Comparison of ENCODE assay signal across 1 cellular context in the genomic region with DNA sequence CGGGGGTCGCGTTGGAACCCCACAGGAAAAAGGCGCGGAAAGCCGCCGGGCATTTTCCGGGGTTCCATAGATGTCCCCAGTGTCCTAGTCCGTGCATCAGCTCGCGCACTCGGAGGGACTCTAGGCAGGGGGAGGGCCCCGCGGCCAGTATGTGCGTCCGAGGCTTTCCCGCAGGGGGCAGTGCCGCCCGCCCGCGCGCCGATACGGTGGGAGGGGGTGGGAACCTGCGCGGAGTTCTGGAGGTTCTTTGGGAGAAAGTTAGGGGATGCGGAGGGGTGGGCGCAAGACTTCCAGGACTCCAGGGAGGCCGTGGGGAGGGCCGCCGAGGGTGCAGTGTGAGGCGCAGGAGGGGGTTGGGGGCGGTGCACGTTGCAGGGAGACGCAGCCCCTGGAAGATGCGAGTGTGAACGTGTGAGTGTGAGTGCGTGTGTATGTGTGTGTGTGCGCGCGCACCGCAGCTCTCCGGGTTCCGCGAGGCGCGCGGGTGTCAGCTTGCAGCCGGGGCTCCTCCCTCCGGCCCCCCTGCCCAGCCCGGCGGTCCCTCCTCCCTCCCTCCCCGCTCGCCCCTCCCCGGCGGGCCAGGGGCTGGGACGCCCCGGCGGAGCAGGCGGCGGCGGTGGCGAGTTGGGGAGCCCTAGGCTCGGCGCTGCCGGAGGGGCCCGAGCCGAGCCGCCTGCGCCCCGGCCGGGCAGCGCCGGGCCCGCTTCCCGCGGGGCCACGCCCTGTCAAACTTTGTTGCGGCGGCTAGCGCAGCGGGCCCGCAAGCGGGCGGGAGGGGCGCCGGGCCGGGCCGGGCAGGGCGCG.
A peak's percentile ranks its signal among the peaks of the same experiment; 100 is the strongest.
TF ChIP-seq lines count a peak whose summit lies in the region.

A gene with protein sequence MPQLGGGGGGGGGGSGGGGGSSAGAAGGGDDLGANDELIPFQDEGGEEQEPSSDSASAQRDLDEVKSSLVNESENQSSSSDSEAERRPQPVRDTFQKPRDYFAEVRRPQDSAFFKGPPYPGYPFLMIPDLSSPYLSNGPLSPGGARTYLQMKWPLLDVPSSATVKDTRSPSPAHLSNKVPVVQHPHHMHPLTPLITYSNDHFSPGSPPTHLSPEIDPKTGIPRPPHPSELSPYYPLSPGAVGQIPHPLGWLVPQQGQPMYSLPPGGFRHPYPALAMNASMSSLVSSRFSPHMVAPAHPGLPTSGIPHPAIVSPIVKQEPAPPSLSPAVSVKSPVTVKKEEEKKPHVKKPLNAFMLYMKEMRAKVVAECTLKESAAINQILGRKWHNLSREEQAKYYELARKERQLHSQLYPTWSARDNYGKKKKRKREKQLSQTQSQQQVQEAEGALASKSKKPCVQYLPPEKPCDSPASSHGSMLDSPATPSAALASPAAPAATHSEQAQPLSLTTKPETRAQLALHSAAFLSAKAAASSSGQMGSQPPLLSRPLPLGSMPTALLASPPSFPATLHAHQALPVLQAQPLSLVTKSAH (plus strand): TSS at position 559 of the 804 bp plus-strand sequence. CDS start 293 bp downstream, outside the sequence.

TF ChIP-seq in HEK293, 187 proteins besides CTCF, POLR2A, EP300 and RAD21 (continues in another document):
- no peak for TF ChIP-seq ZNF404 (tag by site-specific recombination; IDR thresholded peaks at IDR 0.05)
- TF ChIP-seq WT1 (tag by site-specific recombination; IDR thresholded peaks at IDR 0.05) = peak; percentile 58; the same call in 1 of the 2 replicates
- TF ChIP-seq, protein P1, sequence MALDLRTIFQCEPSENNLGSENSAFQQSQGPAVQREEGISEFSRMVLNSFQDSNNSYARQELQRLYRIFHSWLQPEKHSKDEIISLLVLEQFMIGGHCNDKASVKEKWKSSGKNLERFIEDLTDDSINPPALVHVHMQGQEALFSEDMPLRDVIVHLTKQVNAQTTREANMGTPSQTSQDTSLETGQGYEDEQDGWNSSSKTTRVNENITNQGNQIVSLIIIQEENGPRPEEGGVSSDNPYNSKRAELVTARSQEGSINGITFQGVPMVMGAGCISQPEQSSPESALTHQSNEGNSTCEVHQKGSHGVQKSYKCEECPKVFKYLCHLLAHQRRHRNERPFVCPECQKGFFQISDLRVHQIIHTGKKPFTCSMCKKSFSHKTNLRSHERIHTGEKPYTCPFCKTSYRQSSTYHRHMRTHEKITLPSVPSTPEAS (tag by site-specific recombination; IDR thresholded peaks at IDR 0.05) = peak; percentile 89
- TF ChIP-seq BCL11A (tag by site-specific recombination; IDR thresholded peaks at IDR 0.05; ENCODE audit: low read depth) = no peak
- no peak for TF ChIP-seq ZNF155 (tag by site-specific recombination; IDR thresholded peaks at IDR 0.05)
- TF ChIP-seq ZNF16 (tag by site-specific recombination; IDR thresholded peaks at IDR 0.05; ENCODE audit: low read depth) = no peak
- TF ChIP-seq, protein P2, sequence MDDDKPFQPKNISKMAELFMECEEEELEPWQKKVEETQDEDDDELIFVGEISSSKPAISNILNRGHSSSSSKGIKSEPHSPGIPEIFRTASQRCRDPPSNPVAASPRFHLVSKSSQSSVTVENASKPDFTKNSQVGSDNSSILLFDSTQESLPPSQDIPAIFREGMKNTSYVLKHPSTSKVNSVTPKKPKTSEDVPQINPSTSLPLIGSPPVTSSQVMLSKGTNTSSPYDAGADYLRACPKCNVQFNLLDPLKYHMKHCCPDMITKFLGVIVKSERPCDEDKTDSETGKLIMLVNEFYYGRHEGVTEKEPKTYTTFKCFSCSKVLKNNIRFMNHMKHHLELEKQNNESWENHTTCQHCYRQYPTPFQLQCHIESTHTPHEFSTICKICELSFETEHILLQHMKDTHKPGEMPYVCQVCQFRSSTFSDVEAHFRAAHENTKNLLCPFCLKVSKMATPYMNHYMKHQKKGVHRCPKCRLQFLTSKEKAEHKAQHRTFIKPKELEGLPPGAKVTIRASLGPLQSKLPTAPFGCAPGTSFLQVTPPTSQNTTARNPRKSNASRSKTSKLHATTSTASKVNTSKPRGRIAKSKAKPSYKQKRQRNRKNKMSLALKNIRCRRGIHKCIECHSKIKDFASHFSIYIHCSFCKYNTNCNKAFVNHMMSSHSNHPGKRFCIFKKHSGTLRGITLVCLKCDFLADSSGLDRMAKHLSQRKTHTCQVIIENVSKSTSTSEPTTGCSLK (tag by site-specific recombination; IDR thresholded peaks at IDR 0.05) = no peak
- peak; percentile 57; the same call in 1 of the 2 replicates for TF ChIP-seq ZNF843 (tag by site-specific recombination; IDR thresholded peaks at IDR 0.05)
- TF ChIP-seq, protein P3, sequence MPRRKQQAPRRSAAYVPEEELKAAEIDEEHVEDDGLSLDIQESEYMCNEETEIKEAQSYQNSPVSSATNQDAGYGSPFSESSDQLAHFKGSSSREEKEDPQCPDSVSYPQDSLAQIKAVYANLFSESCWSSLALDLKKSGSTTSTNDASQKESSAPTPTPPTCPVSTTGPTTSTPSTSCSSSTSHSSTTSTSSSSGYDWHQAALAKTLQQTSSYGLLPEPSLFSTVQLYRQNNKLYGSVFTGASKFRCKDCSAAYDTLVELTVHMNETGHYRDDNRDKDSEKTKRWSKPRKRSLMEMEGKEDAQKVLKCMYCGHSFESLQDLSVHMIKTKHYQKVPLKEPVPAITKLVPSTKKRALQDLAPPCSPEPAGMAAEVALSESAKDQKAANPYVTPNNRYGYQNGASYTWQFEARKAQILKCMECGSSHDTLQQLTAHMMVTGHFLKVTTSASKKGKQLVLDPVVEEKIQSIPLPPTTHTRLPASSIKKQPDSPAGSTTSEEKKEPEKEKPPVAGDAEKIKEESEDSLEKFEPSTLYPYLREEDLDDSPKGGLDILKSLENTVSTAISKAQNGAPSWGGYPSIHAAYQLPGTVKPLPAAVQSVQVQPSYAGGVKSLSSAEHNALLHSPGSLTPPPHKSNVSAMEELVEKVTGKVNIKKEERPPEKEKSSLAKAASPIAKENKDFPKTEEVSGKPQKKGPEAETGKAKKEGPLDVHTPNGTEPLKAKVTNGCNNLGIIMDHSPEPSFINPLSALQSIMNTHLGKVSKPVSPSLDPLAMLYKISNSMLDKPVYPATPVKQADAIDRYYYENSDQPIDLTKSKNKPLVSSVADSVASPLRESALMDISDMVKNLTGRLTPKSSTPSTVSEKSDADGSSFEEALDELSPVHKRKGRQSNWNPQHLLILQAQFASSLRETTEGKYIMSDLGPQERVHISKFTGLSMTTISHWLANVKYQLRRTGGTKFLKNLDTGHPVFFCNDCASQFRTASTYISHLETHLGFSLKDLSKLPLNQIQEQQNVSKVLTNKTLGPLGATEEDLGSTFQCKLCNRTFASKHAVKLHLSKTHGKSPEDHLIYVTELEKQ (tag by site-specific recombination; IDR thresholded peaks at IDR 0.05; ENCODE audit: borderline replicate concordance) = no peak; the same call in 1 of the 2 replicates
- TF ChIP-seq KLF8 (tag by site-specific recombination; IDR thresholded peaks at IDR 0.05) = peak; percentile 84; the same call in 1 of the 2 replicates
- TF ChIP-seq OVOL3 (tag by site-specific recombination; IDR thresholded peaks at IDR 0.05) = no peak
- no peak for TF ChIP-seq ZNF830 (tag by site-specific recombination; IDR thresholded peaks at IDR 0.05; ENCODE audit: low read depth)
- TF ChIP-seq SP3 (tag by site-specific recombination; IDR thresholded peaks at IDR 0.05) = peak; percentile 90
- TF ChIP-seq ZNF121 (tag by site-specific recombination; IDR thresholded peaks at IDR 0.05) = no peak
- TF ChIP-seq ZNF624 (tag by site-specific recombination; IDR thresholded peaks at IDR 0.05) = no peak
- TF ChIP-seq ZNF785 (tag by site-specific recombination; IDR thresholded peaks at IDR 0.05) = peak; percentile 75; the same call in 1 of the 2 replicates
- no peak for TF ChIP-seq ZNF354C (tag by site-specific recombination; IDR thresholded peaks at IDR 0.05; ENCODE audit: borderline replicate concordance, low read depth)
- 0 out of 2 replicates have a peak, but pooled peaks have one; percentile 51 for TF ChIP-seq ZBTB1 (tag by site-specific recombination; IDR thresholded peaks at IDR 0.05)
- no peak for TF ChIP-seq ZNF138 (tag by site-specific recombination; IDR thresholded peaks at IDR 0.05; ENCODE audit: borderline replicate concordance)
- no peak for TF ChIP-seq ZNF548 (tag by site-specific recombination; IDR thresholded peaks at IDR 0.05)
- TF ChIP-seq, protein P4, sequence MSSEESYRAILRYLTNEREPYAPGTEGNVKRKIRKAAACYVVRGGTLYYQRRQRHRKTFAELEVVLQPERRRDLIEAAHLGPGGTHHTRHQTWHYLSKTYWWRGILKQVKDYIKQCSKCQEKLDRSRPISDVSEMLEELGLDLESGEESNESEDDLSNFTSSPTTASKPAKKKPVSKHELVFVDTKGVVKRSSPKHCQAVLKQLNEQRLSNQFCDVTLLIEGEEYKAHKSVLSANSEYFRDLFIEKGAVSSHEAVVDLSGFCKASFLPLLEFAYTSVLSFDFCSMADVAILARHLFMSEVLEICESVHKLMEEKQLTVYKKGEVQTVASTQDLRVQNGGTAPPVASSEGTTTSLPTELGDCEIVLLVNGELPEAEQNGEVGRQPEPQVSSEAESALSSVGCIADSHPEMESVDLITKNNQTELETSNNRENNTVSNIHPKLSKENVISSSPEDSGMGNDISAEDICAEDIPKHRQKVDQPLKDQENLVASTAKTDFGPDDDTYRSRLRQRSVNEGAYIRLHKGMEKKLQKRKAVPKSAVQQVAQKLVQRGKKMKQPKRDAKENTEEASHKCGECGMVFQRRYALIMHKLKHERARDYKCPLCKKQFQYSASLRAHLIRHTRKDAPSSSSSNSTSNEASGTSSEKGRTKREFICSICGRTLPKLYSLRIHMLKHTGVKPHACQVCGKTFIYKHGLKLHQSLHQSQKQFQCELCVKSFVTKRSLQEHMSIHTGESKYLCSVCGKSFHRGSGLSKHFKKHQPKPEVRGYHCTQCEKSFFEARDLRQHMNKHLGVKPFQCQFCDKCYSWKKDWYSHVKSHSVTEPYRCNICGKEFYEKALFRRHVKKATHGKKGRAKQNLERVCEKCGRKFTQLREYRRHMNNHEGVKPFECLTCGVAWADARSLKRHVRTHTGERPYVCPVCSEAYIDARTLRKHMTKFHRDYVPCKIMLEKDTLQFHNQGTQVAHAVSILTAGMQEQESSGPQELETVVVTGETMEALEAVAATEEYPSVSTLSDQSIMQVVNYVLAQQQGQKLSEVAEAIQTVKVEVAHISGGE (tag by site-specific recombination; conservative IDR thresholded peaks at IDR 0.05; ENCODE audit: low read depth) = peak; percentile 39; the same call in 1 of the 2 replicates
- TF ChIP-seq HOXC10 (CRISPR knock-in tag; IDR thresholded peaks at IDR 0.05) = no peak
- TF ChIP-seq ZNF677 (tag by site-specific recombination; IDR thresholded peaks at IDR 0.05) = no peak
- TF ChIP-seq ZNF266 (tag by site-specific recombination; IDR thresholded peaks at IDR 0.05; ENCODE audit: low read depth) = no peak; the same call in 1 of the 2 replicates
- TF ChIP-seq ZNF645 (tag by site-specific recombination; IDR thresholded peaks at IDR 0.05) = no peak
- TF ChIP-seq ZFP37 (tag by site-specific recombination; IDR thresholded peaks at IDR 0.05) = peak; percentile 83; the same call in 1 of the 2 replicates
- TF ChIP-seq ZEB2 (tag by site-specific recombination; IDR thresholded peaks at IDR 0.05) = peak; percentile 89; the same call in 1 of the 2 replicates
- TF ChIP-seq ZNF114 (tag by site-specific recombination; IDR thresholded peaks at IDR 0.05) = no peak
- peak; percentile 95 for TF ChIP-seq PATZ1 (tag by site-specific recombination; IDR thresholded peaks at IDR 0.05)
- TF ChIP-seq ZNF169 (tag by site-specific recombination; IDR thresholded peaks at IDR 0.05) = no peak
- no peak for TF ChIP-seq TCF7L2 (IDR thresholded peaks at IDR 0.05; ENCODE audit: borderline replicate concordance, low read depth, low read length)
- no peak for TF ChIP-seq ZNF214 (tag by site-specific recombination; IDR thresholded peaks at IDR 0.05; ENCODE audit: borderline replicate concordance)
- TF ChIP-seq ZNF23 (tag by site-specific recombination; IDR thresholded peaks at IDR 0.05; ENCODE audit: borderline replicate concordance) = no peak
- TF ChIP-seq ZNF837 (tag by site-specific recombination; IDR thresholded peaks at IDR 0.05) = no peak
- TF ChIP-seq ZNF433 (tag by site-specific recombination; IDR thresholded peaks at IDR 0.05; ENCODE audit: low read depth) = no peak
- TF ChIP-seq KLF16 (tag by site-specific recombination; IDR thresholded peaks at IDR 0.05) = peak; percentile 90
- no peak for TF ChIP-seq ZNF174 (tag by site-specific recombination; IDR thresholded peaks at IDR 0.05)
- peak; percentile 86 for TF ChIP-seq KLF9 (tag by site-specific recombination; IDR thresholded peaks at IDR 0.05; ENCODE audit: low read depth)
- no peak for TF ChIP-seq ZNF302 (tag by site-specific recombination; IDR thresholded peaks at IDR 0.05; ENCODE audit: low read depth)
- TF ChIP-seq INSM2 (tag by site-specific recombination; IDR thresholded peaks at IDR 0.05) = peak; percentile 20; the same call in 1 of the 2 replicates
- no peak for TF ChIP-seq ZNF529 (tag by site-specific recombination; IDR thresholded peaks at IDR 0.05; ENCODE audit: insufficient replicate concordance)
- TF ChIP-seq YY2 (tag by site-specific recombination; IDR thresholded peaks at IDR 0.05) = no peak
- no peak for TF ChIP-seq ZSCAN30 (tag by site-specific recombination; IDR thresholded peaks at IDR 0.05)
